1 cellular context compared by ENCODE assay signal in the genomic region with DNA sequence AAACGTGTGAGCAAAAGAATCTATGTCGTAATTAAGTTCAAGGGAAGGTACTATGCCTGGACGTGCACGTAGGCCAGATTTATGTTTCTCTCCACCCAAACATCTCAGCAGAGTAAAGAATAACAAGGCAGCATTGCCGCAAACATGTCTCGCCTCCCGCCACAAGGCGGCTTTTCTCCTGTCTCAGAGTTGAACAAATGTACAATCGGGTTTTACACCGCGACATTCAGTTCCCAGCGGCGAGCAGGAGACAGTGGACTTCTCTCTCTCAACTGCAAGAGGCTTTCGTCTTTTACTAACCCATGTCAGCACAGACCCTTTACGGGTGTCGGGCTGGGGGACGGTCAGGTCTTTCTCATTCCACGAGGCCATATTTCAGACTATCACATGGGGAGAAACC.
TF ChIP-seq lines count a peak whose summit lies in the region.

No MANE protein-coding gene starts in this region.

TF ChIP-seq in K562, 482 proteins besides CTCF, POLR2A, EP300 and RAD21:
- TF ChIP-seq, protein P1, sequence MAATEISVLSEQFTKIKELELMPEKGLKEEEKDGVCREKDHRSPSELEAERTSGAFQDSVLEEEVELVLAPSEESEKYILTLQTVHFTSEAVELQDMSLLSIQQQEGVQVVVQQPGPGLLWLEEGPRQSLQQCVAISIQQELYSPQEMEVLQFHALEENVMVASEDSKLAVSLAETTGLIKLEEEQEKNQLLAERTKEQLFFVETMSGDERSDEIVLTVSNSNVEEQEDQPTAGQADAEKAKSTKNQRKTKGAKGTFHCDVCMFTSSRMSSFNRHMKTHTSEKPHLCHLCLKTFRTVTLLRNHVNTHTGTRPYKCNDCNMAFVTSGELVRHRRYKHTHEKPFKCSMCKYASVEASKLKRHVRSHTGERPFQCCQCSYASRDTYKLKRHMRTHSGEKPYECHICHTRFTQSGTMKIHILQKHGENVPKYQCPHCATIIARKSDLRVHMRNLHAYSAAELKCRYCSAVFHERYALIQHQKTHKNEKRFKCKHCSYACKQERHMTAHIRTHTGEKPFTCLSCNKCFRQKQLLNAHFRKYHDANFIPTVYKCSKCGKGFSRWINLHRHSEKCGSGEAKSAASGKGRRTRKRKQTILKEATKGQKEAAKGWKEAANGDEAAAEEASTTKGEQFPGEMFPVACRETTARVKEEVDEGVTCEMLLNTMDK (IDR thresholded peaks at IDR 0.05; ENCODE audit: borderline replicate concordance, insufficient read depth, low read depth, low read length, poor library complexity, severe bottlenecking), result peak; percentile 19
TF ChIP-seq in K562: peak in this region for 1; not testable (repeated sequence) for 481.
